9 cellular contexts compared by ENCODE assay signal in genomic region chr3:186909078-186909853, GRCh38. TPM values are rescaled to one million over a fixed set of nuclear protein-coding genes. Genes with fewer than 3 reads are reported as not detected.
A peak's percentile ranks its signal among the peaks of the same experiment; 100 is the strongest.
DNase-seq lines count a peak whose midpoint lies in the region; ATAC-seq and TF ChIP-seq lines count a peak whose summit lies in the region.
"Had no signal": no experiment of that assay in that cellular context is flagged by ENCODE, and none has a peak within 500 bp of the region (broad histone marks: within the 10 kb centered on the region; RNA-seq: fewer than 3 reads in every experiment).

No MANE protein-coding gene starts in this region.

- H3K27me3 Mint-ChIP-seq in GM23338 (ENCODE audit: insufficient read depth, low read depth, poor library complexity) = peaks cover 3% of the 10 kb centered on the region
- H3K27me3 Mint-ChIP-seq in activated naive CD8-positive, alpha-beta T cell treated with anti-CD3 and anti-CD28 coated beads for 36 hours = no peaks in the 10 kb centered on the region

- H3K27ac Mint-ChIP-seq in GM23338 = no peak overlapping the region
- H3K27ac Mint-ChIP-seq in activated naive CD8-positive, alpha-beta T cell treated with anti-CD3 and anti-CD28 coated beads for 36 hours = peak overlapping the region; percentile 91

- no peak overlapping the region for H3K27ac ChIP-seq in GM23338 (ENCODE audit: low read depth)

- H3F3A ChIP-seq in GM23338 (replicated peaks; ENCODE audit: low read depth) = no peaks in the 10 kb centered on the region

- no peaks in the 10 kb centered on the region for H3K79me2 ChIP-seq in GM23338 (replicated peaks; ENCODE audit: insufficient read depth)

- H4K20me1 ChIP-seq in GM23338 (replicated peaks; ENCODE audit: insufficient read depth) = no peaks in the 10 kb centered on the region

- no peak overlapping the region for H3K4me3 ChIP-seq in GM23338

- in situ Hi-C loops in ACHN (cut with HindIII; ENCODE audit: low pct_ligation_motif_present, low pct_unique_long_range_greater_than_20kb, low sequenced_read_pairs) = no loop called here

- ATAC-seq in GM23338 (no peak), GM19467 (IDR thresholded peaks at IDR 0.05; ENCODE audit: unreplicated experiment) (no peak), HG02623 (IDR thresholded peaks at IDR 0.05; ENCODE audit: unreplicated experiment) (no peak)

- peak overlapping the region; percentile 45 for H2AFZ ChIP-seq in GM23338

- peaks cover 10% of the 10 kb centered on the region; the same call in 2 of the 3 replicates for H3K9me3 Mint-ChIP-seq in GM23338
- peaks cover 39% of the 10 kb centered on the region for H3K9me3 Mint-ChIP-seq in activated naive CD8-positive, alpha-beta T cell treated with anti-CD3 and anti-CD28 coated beads for 36 hours

- peaks cover 4% of the 10 kb centered on the region; the same call in 1 of the 2 replicates for H3K36me3 ChIP-seq in GM23338 (ENCODE audit: insufficient read depth)

- H3K9me2 ChIP-seq in GM23338 (ENCODE audit: insufficient read depth) = peaks cover 3% of the 10 kb centered on the region; the same call in 1 of the 2 replicates

- 0 out of 2 replicates have a peak, but pooled peaks cover 3% of the 10 kb centered on the region for H3K4me1 ChIP-seq in GM23338 (ENCODE audit: insufficient read depth)

- peak; percentile 63 for DNase-seq in GM23338 (ENCODE audit: low spot score)
- peak; percentile 67 for DNase-seq in UCSD-AML1 (lab: John Stamatoyannopoulos, UW; ENCODE audit: unreplicated experiment)
- DNase-seq in activated naive CD8-positive, alpha-beta T cell treated with anti-CD3 and anti-CD28 coated beads for 36 hours = peak; percentile 64
- DNase-seq in stimulated activated CD4-positive, alpha-beta T cell treated with anti-CD3 and anti-CD28 coated beads, Interleukin-4, amount 100 ng/mL, for 48 hours (ENCODE audit: low read depth in 2 of 2) = peak; percentile 48 to 64
- DNase-seq in midbrain (lab: John Stamatoyannopoulos, UW) = no peak
- DNase-seq in ACHN = no peak
- DNase-seq: caudate nucleus had no signal

- H3K4me2 ChIP-seq in GM23338 = peak overlapping the region; percentile 9; the same call in 1 of the 2 replicates

- H3K36me3 Mint-ChIP-seq in GM23338 (ENCODE audit: low read depth) = no peaks in the 10 kb centered on the region; the same call in 2 of the 3 replicates
- peaks cover 27% of the 10 kb centered on the region for H3K36me3 Mint-ChIP-seq in activated naive CD8-positive, alpha-beta T cell treated with anti-CD3 and anti-CD28 coated beads for 36 hours

- H3K27me3 ChIP-seq in GM23338 (ENCODE audit: insufficient read depth) = no peaks in the 10 kb centered on the region

- no peak overlapping the region for H3K4me3 Mint-ChIP-seq in GM23338
- H3K4me3 Mint-ChIP-seq in activated naive CD8-positive, alpha-beta T cell treated with anti-CD3 and anti-CD28 coated beads for 36 hours = peak overlapping the region; percentile 62

- peaks cover 7% of the 10 kb centered on the region; the same call in 2 of the 3 replicates for H3K4me1 Mint-ChIP-seq in GM23338
- peaks cover 16% of the 10 kb centered on the region for H3K4me1 Mint-ChIP-seq in activated naive CD8-positive, alpha-beta T cell treated with anti-CD3 and anti-CD28 coated beads for 36 hours

- no peak for TF ChIP-seq CTCF in GM23338 (conservative IDR thresholded peaks at IDR 0.05; ENCODE audit: low read depth in 2 of 2)

TF ChIP-seq in GM23338, 12 proteins besides CTCF, POLR2A, EP300 and RAD21 (continues in another document):
- no peak for TF ChIP-seq EZH2phosphoT487 (IDR thresholded peaks at IDR 0.05; ENCODE audit: unreplicated experiment)
- no peak for TF ChIP-seq ZNF114 (CRISPR knock-in tag; IDR thresholded peaks at IDR 0.05)
- TF ChIP-seq STAT1 (IDR thresholded peaks at IDR 0.05; ENCODE audit: unreplicated experiment) = no peak
- TF ChIP-seq POLR2AphosphoS5 (IDR thresholded peaks at IDR 0.05; ENCODE audit: low read depth) = no peak
- TF ChIP-seq EZH2 (IDR thresholded peaks at IDR 0.05; ENCODE audit: low read depth, unreplicated experiment) = no peak
- no peak for TF ChIP-seq ZNF331 (CRISPR knock-in tag; IDR thresholded peaks at IDR 0.05; ENCODE audit: low read depth)
- TF ChIP-seq JUNB (IDR thresholded peaks at IDR 0.05; ENCODE audit: unreplicated experiment) = no peak
- TF ChIP-seq NANOG (IDR thresholded peaks at IDR 0.05; ENCODE audit: borderline replicate concordance) = no peak
- TF ChIP-seq CREB1 (CRISPR knock-in tag; IDR thresholded peaks at IDR 0.05; ENCODE audit: low read depth) = no peak
- no peak for TF ChIP-seq ZNF462 (CRISPR knock-in tag; IDR thresholded peaks at IDR 0.05)
- TF ChIP-seq, protein P1, sequence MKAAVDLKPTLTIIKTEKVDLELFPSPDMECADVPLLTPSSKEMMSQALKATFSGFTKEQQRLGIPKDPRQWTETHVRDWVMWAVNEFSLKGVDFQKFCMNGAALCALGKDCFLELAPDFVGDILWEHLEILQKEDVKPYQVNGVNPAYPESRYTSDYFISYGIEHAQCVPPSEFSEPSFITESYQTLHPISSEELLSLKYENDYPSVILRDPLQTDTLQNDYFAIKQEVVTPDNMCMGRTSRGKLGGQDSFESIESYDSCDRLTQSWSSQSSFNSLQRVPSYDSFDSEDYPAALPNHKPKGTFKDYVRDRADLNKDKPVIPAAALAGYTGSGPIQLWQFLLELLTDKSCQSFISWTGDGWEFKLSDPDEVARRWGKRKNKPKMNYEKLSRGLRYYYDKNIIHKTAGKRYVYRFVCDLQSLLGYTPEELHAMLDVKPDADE (IDR thresholded peaks at IDR 0.05) = no peak

RNA-seq across cellular contexts. Expression of gene ST6GAL1, which starts 21.1 kb away (rescaled TPM):
- 51.6 and 65.1 TPM in 2 replicates for total RNA-seq in GM23338 (2014; rRNA removed; shearing (Covaris generic))
- polyA plus RNA-seq in GM23338 (2016; fragmentation: Nextera tagmentation; extraction: Ambion mirVana) = 13.5 and 17.6 TPM in 2 replicates
- total RNA-seq in activated naive CD8-positive, alpha-beta T cell treated with anti-CD3 and anti-CD28 coated beads for 36 hours = 10 to 100 TPM; 97.4 to 98.8 TPM

Comparison
In these comparisons a context has a peak if more than half of its experiments do, and no peak if none do; other contexts are left out.
1. DNase-seq: peak in GM23338 (single experiment), UCSD-AML1 (single experiment), activated naive CD8-positive, alpha-beta T cell treated with anti-CD3 and anti-CD28 coated beads for 36 hours (single experiment) and stimulated activated CD4-positive, alpha-beta T cell treated with anti-CD3 and anti-CD28 coated beads, Interleukin-4, amount 100 ng/mL, for 48 hours (2 of 2); none in midbrain (single experiment) and ACHN (single experiment).